ENCODE assay signal across 1 cellular context in genomic region chr7:130919316-130920103, GRCh38.
A peak's percentile ranks its signal among the peaks of the same experiment; 100 is the strongest.
TF ChIP-seq lines count a peak whose summit lies in the region.

No MANE protein-coding gene starts in this region.

TF ChIP-seq in HepG2, 621 proteins besides CTCF, POLR2A, EP300 and RAD21 (continued from another document and continues in another):
- TF ChIP-seq ARID4A (CRISPR knock-in tag; IDR thresholded peaks at IDR 0.05; ENCODE audit: borderline replicate concordance) (no peak), CENPBD1 (CRISPR knock-in tag; IDR thresholded peaks at IDR 0.05; ENCODE audit: borderline replicate concordance, low read depth) (no peak), SNAI1 (CRISPR knock-in tag; IDR thresholded peaks at IDR 0.05; ENCODE audit: borderline replicate concordance) (no peak), HNRNPLL (IDR thresholded peaks at IDR 0.05; ENCODE audit: low read depth, low read length, poor library complexity, severe bottlenecking) (no peak), ISL2 (CRISPR knock-in tag; IDR thresholded peaks at IDR 0.05) (0 out of 2 replicates have a peak, but pooled peaks have one; percentile 27), PITX1 (CRISPR knock-in tag; IDR thresholded peaks at IDR 0.05) (no peak), ZNF598 (CRISPR knock-in tag; IDR thresholded peaks at IDR 0.05; ENCODE audit: borderline replicate concordance) (no peak), ZNF33A (CRISPR knock-in tag; IDR thresholded peaks at IDR 0.05; ENCODE audit: borderline replicate concordance) (no peak), TCF7 (IDR thresholded peaks at IDR 0.05; ENCODE audit: low read depth) (peak; percentile 48; the same call in 1 of the 2 replicates), CCDC6 (CRISPR knock-in tag; IDR thresholded peaks at IDR 0.05) (no peak), BCL6 (CRISPR knock-in tag; IDR thresholded peaks at IDR 0.05) (0 out of 2 replicates have a peak, but pooled peaks have one; percentile 12), MEIS1 (CRISPR knock-in tag; IDR thresholded peaks at IDR 0.05; ENCODE audit: borderline replicate concordance) (no peak), ZBTB21 (CRISPR knock-in tag; IDR thresholded peaks at IDR 0.05) (no peak), NFRKB (IDR thresholded peaks at IDR 0.05) (no peak), HNF4A (CRISPR knock-in tag; IDR thresholded peaks at IDR 0.05) (0 out of 2 replicates have a peak, but pooled peaks have one; percentile 17), RBAK (CRISPR knock-in tag; IDR thresholded peaks at IDR 0.05) (no peak), SOX13 (IDR thresholded peaks at IDR 0.05) (no peak), SOX13 (CRISPR knock-in tag; conservative IDR thresholded peaks at IDR 0.05 in 1 of 2, IDR thresholded peaks at IDR 0.05 in 1 of 2) (peak in 1 of 2 experiments; percentile 70; a peak in 1 of 4 replicates), E2F1 (CRISPR knock-in tag; IDR thresholded peaks at IDR 0.05) (no peak), ZNF773 (CRISPR knock-in tag; IDR thresholded peaks at IDR 0.05; ENCODE audit: borderline replicate concordance) (no peak), SMARCE1 (IDR thresholded peaks at IDR 0.05; ENCODE audit: borderline replicate concordance) (no peak), DBP (CRISPR knock-in tag; IDR thresholded peaks at IDR 0.05; ENCODE audit: not compliant biosample characterization) (no peak), ZNF317 (CRISPR knock-in tag; IDR thresholded peaks at IDR 0.05) (0 out of 2 replicates have a peak, but pooled peaks have one; percentile 22), TEF (CRISPR knock-in tag; IDR thresholded peaks at IDR 0.05) (peak; percentile 71; the same call in 1 of the 2 replicates), NR2F6 (IDR thresholded peaks at IDR 0.05) (peak; percentile 26), NR2F6 (CRISPR knock-in tag; IDR thresholded peaks at IDR 0.05) (peak; percentile 47; the same call in 1 of the 2 replicates), RARA (CRISPR knock-in tag; IDR thresholded peaks at IDR 0.05) (peak; percentile 26; the same call in 1 of the 2 replicates), DNMT3B (CRISPR knock-in tag; conservative IDR thresholded peaks at IDR 0.05) (no peak), ZBTB46 (CRISPR knock-in tag; IDR thresholded peaks at IDR 0.05; ENCODE audit: borderline replicate concordance) (no peak), NCOR1 (IDR thresholded peaks at IDR 0.05; ENCODE audit: borderline replicate concordance, low read length) (peak; percentile 39; the same call in 1 of the 2 replicates), BCL3 (CRISPR knock-in tag; IDR thresholded peaks at IDR 0.05) (no peak), TRIM24 (CRISPR knock-in tag; IDR thresholded peaks at IDR 0.05) (no peak), ATF4 (CRISPR knock-in tag; IDR thresholded peaks at IDR 0.05) (0 out of 4 replicates have a peak, but pooled peaks of 1 of the 2 experiments have one; percentile 34), ZMYM2 (CRISPR knock-in tag; IDR thresholded peaks at IDR 0.05) (no peak), SUZ12 (IDR thresholded peaks at IDR 0.05; ENCODE audit: low read depth, low read length) (no peak), ZNF329 (CRISPR knock-in tag; IDR thresholded peaks at IDR 0.05; ENCODE audit: low read depth) (no peak), NCOA2 (CRISPR knock-in tag; IDR thresholded peaks at IDR 0.05) (peak; percentile 30; the same call in 1 of the 2 replicates), ZNF550 (CRISPR knock-in tag; IDR thresholded peaks at IDR 0.05; ENCODE audit: borderline replicate concordance) (no peak), MED1 (CRISPR knock-in tag; IDR thresholded peaks at IDR 0.05) (peak; percentile 32; the same call in 1 of the 2 replicates), ZFY (CRISPR knock-in tag; IDR thresholded peaks at IDR 0.05) (no peak), RBM39 (IDR thresholded peaks at IDR 0.05; ENCODE audit: low read depth, low read length, poor library complexity, severe bottlenecking) (no peak), MIER2 (CRISPR knock-in tag; IDR thresholded peaks at IDR 0.05) (no peak), U2AF1 (optimal IDR thresholded peaks at IDR 0.05; ENCODE audit: low read depth, low read length) (no peak), SOX5 (CRISPR knock-in tag; IDR thresholded peaks at IDR 0.05; ENCODE audit: borderline replicate concordance) (peak; percentile 51; the same call in 1 of the 2 replicates), ZBTB38 (CRISPR knock-in tag; IDR thresholded peaks at IDR 0.05) (no peak)
- TF ChIP-seq, protein P1, sequence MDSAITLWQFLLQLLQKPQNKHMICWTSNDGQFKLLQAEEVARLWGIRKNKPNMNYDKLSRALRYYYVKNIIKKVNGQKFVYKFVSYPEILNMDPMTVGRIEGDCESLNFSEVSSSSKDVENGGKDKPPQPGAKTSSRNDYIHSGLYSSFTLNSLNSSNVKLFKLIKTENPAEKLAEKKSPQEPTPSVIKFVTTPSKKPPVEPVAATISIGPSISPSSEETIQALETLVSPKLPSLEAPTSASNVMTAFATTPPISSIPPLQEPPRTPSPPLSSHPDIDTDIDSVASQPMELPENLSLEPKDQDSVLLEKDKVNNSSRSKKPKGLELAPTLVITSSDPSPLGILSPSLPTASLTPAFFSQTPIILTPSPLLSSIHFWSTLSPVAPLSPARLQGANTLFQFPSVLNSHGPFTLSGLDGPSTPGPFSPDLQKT (CRISPR knock-in tag; IDR thresholded peaks at IDR 0.05; ENCODE audit: borderline replicate concordance), result no peak
- TF ChIP-seq, protein P2, sequence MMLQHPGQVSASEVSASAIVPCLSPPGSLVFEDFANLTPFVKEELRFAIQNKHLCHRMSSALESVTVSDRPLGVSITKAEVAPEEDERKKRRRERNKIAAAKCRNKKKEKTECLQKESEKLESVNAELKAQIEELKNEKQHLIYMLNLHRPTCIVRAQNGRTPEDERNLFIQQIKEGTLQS (CRISPR knock-in tag; IDR thresholded peaks at IDR 0.05), result no peak
- TF ChIP-seq, protein P3, sequence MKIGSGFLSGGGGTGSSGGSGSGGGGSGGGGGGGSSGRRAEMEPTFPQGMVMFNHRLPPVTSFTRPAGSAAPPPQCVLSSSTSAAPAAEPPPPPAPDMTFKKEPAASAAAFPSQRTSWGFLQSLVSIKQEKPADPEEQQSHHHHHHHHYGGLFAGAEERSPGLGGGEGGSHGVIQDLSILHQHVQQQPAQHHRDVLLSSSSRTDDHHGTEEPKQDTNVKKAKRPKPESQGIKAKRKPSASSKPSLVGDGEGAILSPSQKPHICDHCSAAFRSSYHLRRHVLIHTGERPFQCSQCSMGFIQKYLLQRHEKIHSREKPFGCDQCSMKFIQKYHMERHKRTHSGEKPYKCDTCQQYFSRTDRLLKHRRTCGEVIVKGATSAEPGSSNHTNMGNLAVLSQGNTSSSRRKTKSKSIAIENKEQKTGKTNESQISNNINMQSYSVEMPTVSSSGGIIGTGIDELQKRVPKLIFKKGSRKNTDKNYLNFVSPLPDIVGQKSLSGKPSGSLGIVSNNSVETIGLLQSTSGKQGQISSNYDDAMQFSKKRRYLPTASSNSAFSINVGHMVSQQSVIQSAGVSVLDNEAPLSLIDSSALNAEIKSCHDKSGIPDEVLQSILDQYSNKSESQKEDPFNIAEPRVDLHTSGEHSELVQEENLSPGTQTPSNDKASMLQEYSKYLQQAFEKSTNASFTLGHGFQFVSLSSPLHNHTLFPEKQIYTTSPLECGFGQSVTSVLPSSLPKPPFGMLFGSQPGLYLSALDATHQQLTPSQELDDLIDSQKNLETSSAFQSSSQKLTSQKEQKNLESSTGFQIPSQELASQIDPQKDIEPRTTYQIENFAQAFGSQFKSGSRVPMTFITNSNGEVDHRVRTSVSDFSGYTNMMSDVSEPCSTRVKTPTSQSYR (CRISPR knock-in tag; IDR thresholded peaks at IDR 0.05; ENCODE audit: borderline replicate concordance), result no peak
- TF ChIP-seq, protein P4, sequence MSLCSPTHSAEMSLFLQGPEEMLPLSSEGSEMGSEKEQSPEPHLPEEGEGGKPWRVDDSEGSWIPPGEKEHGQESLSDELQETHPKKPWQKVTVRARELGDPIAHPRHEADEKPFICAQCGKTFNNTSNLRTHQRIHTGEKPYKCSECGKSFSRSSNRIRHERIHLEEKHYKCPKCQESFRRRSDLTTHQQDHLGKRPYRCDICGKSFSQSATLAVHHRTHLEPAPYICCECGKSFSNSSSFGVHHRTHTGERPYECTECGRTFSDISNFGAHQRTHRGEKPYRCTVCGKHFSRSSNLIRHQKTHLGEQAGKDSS (CRISPR knock-in tag; IDR thresholded peaks at IDR 0.05; ENCODE audit: borderline replicate concordance, low read depth), result no peak
